8 cellular contexts compared by ENCODE assay signal in the genomic region with DNA sequence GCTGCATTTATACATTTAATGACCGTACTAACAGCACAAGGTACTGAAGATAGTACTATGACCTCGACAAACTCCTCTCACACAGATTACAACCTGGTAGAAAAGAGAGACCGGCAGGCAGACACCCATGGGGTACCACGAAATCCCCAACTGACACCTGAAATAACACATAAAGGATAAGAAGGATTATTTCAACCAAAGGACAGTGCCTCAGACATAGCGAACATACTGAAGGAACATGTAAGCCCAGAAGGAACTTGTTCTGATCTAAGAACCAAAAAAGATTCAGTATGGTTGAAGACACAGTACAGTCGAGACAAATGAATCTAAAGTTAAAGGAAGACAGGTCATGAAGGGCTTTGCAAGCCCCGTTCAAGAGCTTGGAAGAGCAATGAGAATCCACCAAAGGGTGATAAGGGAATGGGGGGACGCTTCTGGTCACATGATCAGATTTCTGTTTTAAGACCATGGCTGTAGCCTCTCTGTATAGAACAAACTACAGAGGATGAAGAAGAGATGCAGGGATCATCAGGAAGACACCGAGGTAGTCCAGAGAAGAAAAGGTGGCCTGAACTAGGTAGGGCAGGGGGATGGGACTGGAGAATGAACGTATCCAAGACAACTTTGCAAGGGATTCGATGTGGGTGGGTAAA. TPM values are rescaled to one million over a fixed set of nuclear protein-coding genes. Genes with fewer than 3 reads are reported as not detected.
DNase-seq lines count a peak whose midpoint lies in the region; ATAC-seq and TF ChIP-seq lines count a peak whose summit lies in the region.

No MANE protein-coding gene starts in this region.

- intact Hi-C loops in sciatic nerve (cut with DNase I) = no loop called here

- no peaks in the 10 kb centered on the region for H3K9me3 Mint-ChIP-seq in stimulated activated naive CD8-positive, alpha-beta T cell treated with anti-CD3 and anti-CD28 coated beads, Interleukin-15, Interleukin-2, amounts not matched to agents 100 ng/mL and 50 ng/mL, for 24 hours
- no peaks in the 10 kb centered on the region for H3K9me3 Mint-ChIP-seq in memory B cell

- H3K27ac ChIP-seq in brain microvascular endothelial cell = peak overlapping the region; percentile 89

- DNase-seq in stimulated activated naive CD8-positive, alpha-beta T cell treated with anti-CD3 and anti-CD28 coated beads, Interleukin-15, Interleukin-2, amounts not matched to agents 100 U/mL and 50 U/mL, for 24 hours = no peak
- DNase-seq in brain microvascular endothelial cell (no peak), memory B cell (ENCODE audit: low spot score in 2 of 2) (no peak), sciatic nerve (ENCODE audit: low spot score) (no peak), NCI-H345 treated with DMSO at 0.1 percent for 48 hours (lab: John Stamatoyannopoulos, UW; ENCODE audit: unreplicated experiment) (no peak), hepatic stellate cell (ENCODE audit: low spot score) (no peak)

- in situ Hi-C loops in brain microvascular endothelial cell (cut with HindIII; ENCODE audit: low pct_ligation_motif_present, low sequenced_read_pairs) = no loop called here

- peak overlapping the region; percentile 89 for H3K4me3 ChIP-seq in brain microvascular endothelial cell (ENCODE audit: low read depth, low read length)

- H3K27me3 Mint-ChIP-seq in stimulated activated naive CD8-positive, alpha-beta T cell treated with anti-CD3 and anti-CD28 coated beads, Interleukin-15, Interleukin-2, amounts not matched to agents 100 ng/mL and 50 ng/mL, for 24 hours = no peaks in the 10 kb centered on the region
- H3K27me3 Mint-ChIP-seq in memory B cell = no peaks in the 10 kb centered on the region

- no peak for TF ChIP-seq CTCF in brain microvascular endothelial cell (IDR thresholded peaks at IDR 0.05; ENCODE audit: low read depth, low read length, missing control alignments)

- peak overlapping the region; percentile 92 for H3K27ac Mint-ChIP-seq in stimulated activated naive CD8-positive, alpha-beta T cell treated with anti-CD3 and anti-CD28 coated beads, Interleukin-15, Interleukin-2, amounts not matched to agents 100 ng/mL and 50 ng/mL, for 24 hours
- peak overlapping the region; percentile 94 for H3K27ac Mint-ChIP-seq in memory B cell

- H3K4me1 Mint-ChIP-seq in stimulated activated naive CD8-positive, alpha-beta T cell treated with anti-CD3 and anti-CD28 coated beads, Interleukin-15, Interleukin-2, amounts not matched to agents 100 ng/mL and 50 ng/mL, for 24 hours (ENCODE audit: low read depth) = peaks cover 67% of the 10 kb centered on the region
- peaks cover 31% of the 10 kb centered on the region for H3K4me1 Mint-ChIP-seq in memory B cell

- H3K36me3 ChIP-seq in brain microvascular endothelial cell (replicated peaks) = peaks cover 8% of the 10 kb centered on the region

- no peak for ATAC-seq in stimulated activated naive CD8-positive, alpha-beta T cell treated with anti-CD3 and anti-CD28 coated beads, Interleukin-15, Interleukin-2, amounts not matched to agents 100 U/mL and 50 U/mL, for 24 hours
- no peak for ATAC-seq in memory B cell (ENCODE audit: low read depth)
- no peak for ATAC-seq in sciatic nerve
- ATAC-seq in HG03097 (IDR thresholded peaks at IDR 0.05; ENCODE audit: low FRiP score, unreplicated experiment) = no peak

- H3K27me3 ChIP-seq in brain microvascular endothelial cell (replicated peaks) = no peaks in the 10 kb centered on the region

- H3K4me3 Mint-ChIP-seq in stimulated activated naive CD8-positive, alpha-beta T cell treated with anti-CD3 and anti-CD28 coated beads, Interleukin-15, Interleukin-2, amounts not matched to agents 100 ng/mL and 50 ng/mL, for 24 hours = peak overlapping the region; percentile 92
- peak overlapping the region; percentile 94 for H3K4me3 Mint-ChIP-seq in memory B cell

- H3K36me3 Mint-ChIP-seq in stimulated activated naive CD8-positive, alpha-beta T cell treated with anti-CD3 and anti-CD28 coated beads, Interleukin-15, Interleukin-2, amounts not matched to agents 100 ng/mL and 50 ng/mL, for 24 hours (ENCODE audit: low read depth) = peaks cover 28% of the 10 kb centered on the region
- peaks cover 2% of the 10 kb centered on the region for H3K36me3 Mint-ChIP-seq in memory B cell

RNA-seq across cellular contexts. Expression of gene MCFD2, which starts 0.9 kb away (rescaled TPM):
- total RNA-seq in sciatic nerve = 90.5 TPM

RNA-seq across cellular contexts. Expression of gene TTC7A, which starts 26.3 kb away (rescaled TPM):
- total RNA-seq in sciatic nerve = 33.3 TPM
